In the genomic region with DNA sequence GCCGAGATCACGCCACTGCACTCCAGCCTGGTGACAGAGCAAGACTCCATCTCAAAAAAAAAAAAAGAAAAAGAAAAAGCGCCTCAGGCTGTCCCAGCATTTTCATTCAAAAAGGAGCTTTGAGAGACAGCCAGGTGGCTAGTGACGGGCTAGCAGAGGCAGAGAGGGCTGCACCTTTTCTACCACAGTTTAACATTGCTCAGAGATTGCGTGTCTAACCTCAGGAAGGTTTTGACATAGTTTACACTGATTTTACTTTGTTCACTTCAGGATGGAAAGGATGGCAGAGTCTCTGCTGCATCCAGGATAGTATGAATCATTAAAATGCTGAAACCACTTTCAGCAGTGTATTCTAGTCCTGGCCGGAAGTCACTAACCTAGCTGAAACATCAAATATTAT, we compare ENCODE assay signal across 33 cellular contexts. TPM values are rescaled to one million over a fixed set of nuclear protein-coding genes. Genes with fewer than 3 reads are reported as not detected.
DNase-seq lines count a peak whose midpoint lies in the region; ATAC-seq and TF ChIP-seq lines count a peak whose summit lies in the region.
"Had no signal": no experiment of that assay in that cellular context is flagged by ENCODE, and none has a peak within 500 bp of the region (broad histone marks: within the 10 kb centered on the region; RNA-seq: fewer than 3 reads in every experiment).

No MANE protein-coding gene starts in this region.

- H4K8ac ChIP-seq in IMR-90 (ENCODE audit: low read depth in 2 of 2, low read length in 2 of 2) (no peak overlapping the region), mesenchymal stem cell (ENCODE audit: low read length) (no peak overlapping the region)

- no peaks in the 10 kb centered on the region for H4K20me1 ChIP-seq in IMR-90 (ENCODE audit: insufficient read depth, low read length)

- dilution Hi-C loops in IMR-90 (cut with HindIII; ENCODE audit: low sequenced_read_pairs, unreplicated experiment) = no loop called here

- no peak overlapping the region for H3K18ac ChIP-seq in IMR-90 (ENCODE audit: low read depth, low read length)
- no peak overlapping the region for H3K18ac ChIP-seq in mesenchymal stem cell (ENCODE audit: low read depth in 1 of 2, low read length in 2 of 2)

- no peaks in the 10 kb centered on the region for H3K9me1 ChIP-seq in IMR-90 (ENCODE audit: insufficient read depth, low read length)

- no peaks in the 10 kb centered on the region for H3K9me3 ChIP-seq in IMR-90 (ENCODE audit: control insufficient read depth, insufficient read depth, low read length)
- H3K9me3 ChIP-seq in mesenchymal stem cell (ENCODE audit: control insufficient read depth, low read length) = no peaks in the 10 kb centered on the region
- H3K9me3 ChIP-seq in psoas muscle = no peaks in the 10 kb centered on the region
- H3K9me3 ChIP-seq: esophagus squamous epithelium, left lung, SJCRH30, thoracic aorta had no signal

- H3K27ac Mint-ChIP-seq in WTC11 = peak overlapping the region; percentile 37
- H3K27ac Mint-ChIP-seq: activated CD4-positive, alpha-beta memory T cell treated with anti-CD3 and anti-CD28 coated beads, Interleukin-2, amount 10 ng/mL, durations not matched to agents 7 days and 5 days; activated naive CD4-positive, alpha-beta T cell treated with anti-CD3 and anti-CD28 coated beads, Interleukin-2, amount 50 U/mL, for 72 hours; activated T-helper 17 cell treated with anti-CD3 and anti-CD28 coated beads, Interleukin-2, amount 50 U/mL, for 72 hours; CD4-positive, alpha-beta memory T cell; immature natural killer cell; natural killer cell; stimulated activated naive CD8-positive, alpha-beta T cell treated with anti-CD3 and anti-CD28 coated beads, Interleukin-15, Interleukin-2, amounts not matched to agents 100 ng/mL and 50 ng/mL, for 24 hours; T-cell had no signal

- H2BK15ac ChIP-seq in IMR-90 (ENCODE audit: low read depth, low read length) (no peak overlapping the region), mesenchymal stem cell (ENCODE audit: low read depth, poor library complexity, severe bottlenecking) (no peak overlapping the region)

- H2BK120ac ChIP-seq in IMR-90 (ENCODE audit: low read depth, low read length) (no peak overlapping the region), mesenchymal stem cell (ENCODE audit: low read depth, low read length) (no peak overlapping the region)

- H3K36me3 Mint-ChIP-seq in WTC11 = no peaks in the 10 kb centered on the region
- H3K36me3 Mint-ChIP-seq: activated naive CD4-positive, alpha-beta T cell treated with anti-CD3 and anti-CD28 coated beads, Interleukin-2, amount 50 U/mL, for 72 hours; CD4-positive, alpha-beta memory T cell; natural killer cell; T-cell had no signal

- POLR2A ChIA-PET in IMR-90 (lab: Charles Lee; ENCODE audit: unreplicated experiment) = no interaction called here
- POLR2A ChIA-PET in WTC11 (lab: Charles Lee) = interaction anchor here (1.9 kb wide), 1 partner anchor 8 kb away, joined by 9 read pairs; no protein-coding TSS in a partner anchor

- TF ChIP-seq POLR2A in IMR-90 (IDR thresholded peaks at IDR 0.05; ENCODE audit: low read depth, low read length) = no peak

- no peak overlapping the region for H2BK12ac ChIP-seq in mesenchymal stem cell (ENCODE audit: low read length in 2 of 2)

- H3K9me3 Mint-ChIP-seq in WTC11 = peaks cover 4% of the 10 kb centered on the region; the same call in 1 of the 2 replicates
- H3K9me3 Mint-ChIP-seq: activated T-helper 17 cell treated with anti-CD3 and anti-CD28 coated beads, Interleukin-2, amount 50 U/mL, for 72 hours had no signal

- no TSS peak for BruUV-seq in IMR-90 (replicated peaks; lab: Mats Ljungman, UMichigan)

- H3K56ac ChIP-seq in IMR-90 (ENCODE audit: extremely low read depth, insufficient read depth, low read length) = no peak overlapping the region

- no peak for TF ChIP-seq RAD21 in IMR-90 (IDR thresholded peaks at IDR 0.05; ENCODE audit: low read length)

- H3K9ac ChIP-seq in IMR-90 (ENCODE audit: low read depth, low read length) (no peak overlapping the region), mesenchymal stem cell (ENCODE audit: low read length) (no peak overlapping the region)

- no CpG with 5 or more reads among the region's 6 CpGs for WGBS in IMR-90 (ENCODE audit: extremely low coverage in 2 of 2, insufficient read length in 1 of 2), 2 experiments
- 82% methylated on average over 3 of the region's 6 CpGs for WGBS in mesenchymal stem cell
- 84 to 91% (median 90%) methylated on average over 6 of the region's 6 CpGs for WGBS in psoas muscle, 3 donors

- H2AK9ac ChIP-seq in IMR-90 (replicated peaks; ENCODE audit: low read depth, low read length, poor library complexity) = no peak overlapping the region

- CTCF ChIA-PET in IMR-90 (lab: Yijun Ruan, JAX) (no interaction called here), WTC11 (lab: Charles Lee) (no interaction called here)

- H3K4me1 ChIP-seq in IMR-90 (ENCODE audit: control insufficient read depth, insufficient read depth, low read length) = no peaks in the 10 kb centered on the region
- H3K4me1 ChIP-seq in mesenchymal stem cell (ENCODE audit: control insufficient read depth, insufficient read depth, low read depth, low read length) = no peaks in the 10 kb centered on the region
- no peaks in the 10 kb centered on the region for H3K4me1 ChIP-seq in psoas muscle
- H3K4me1 ChIP-seq: esophagus squamous epithelium, left lung, SJCRH30 had no signal

- ATAC-seq in IMR-90 (ENCODE audit: low read depth) = no peak; the same call in 1 of the 2 replicates
- ATAC-seq in WTC11 = peak; percentile 54
- ATAC-seq in psoas muscle = no peak
- no peak for ATAC-seq in HG03139 (IDR thresholded peaks at IDR 0.05; ENCODE audit: unreplicated experiment)
- ATAC-seq: activated naive CD4-positive, alpha-beta T cell treated with anti-CD3 and anti-CD28 coated beads, Interleukin-2, amount 50 U/mL, for 72 hours; activated T-helper 17 cell treated with anti-CD3 and anti-CD28 coated beads, Interleukin-2, amount 50 U/mL, for 72 hours; left lung; natural killer cell; Panc1; T-cell had no signal

- H3K4me3 ChIP-seq in IMR-90 (ENCODE audit: insufficient read depth, low read depth, low read length) (no peak overlapping the region), mesenchymal stem cell (ENCODE audit: insufficient read depth in 1 of 2, low read depth in 1 of 2, low read length in 2 of 2) (no peak overlapping the region), psoas muscle (no peak overlapping the region)
- H3K4me3 ChIP-seq: cardiac muscle cell, esophagus squamous epithelium, left lung, SJCRH30, thoracic aorta had no signal

- H3K4me3 Mint-ChIP-seq in WTC11 = no peak overlapping the region
- H3K4me3 Mint-ChIP-seq: activated CD4-positive, alpha-beta memory T cell treated with anti-CD3 and anti-CD28 coated beads, Interleukin-2, amount 10 ng/mL, durations not matched to agents 7 days and 5 days; activated T-helper 17 cell treated with anti-CD3 and anti-CD28 coated beads, Interleukin-2, amount 50 U/mL, for 72 hours; CD4-positive, alpha-beta memory T cell; immature natural killer cell; natural killer cell; stimulated activated naive CD8-positive, alpha-beta T cell treated with anti-CD3 and anti-CD28 coated beads, Interleukin-15, Interleukin-2, amounts not matched to agents 100 ng/mL and 50 ng/mL, for 24 hours; T-cell had no signal

- no peaks in the 10 kb centered on the region for H3K27me3 ChIP-seq in IMR-90 (ENCODE audit: control insufficient read depth, insufficient read depth, low read length)
- no peaks in the 10 kb centered on the region for H3K27me3 ChIP-seq in mesenchymal stem cell (ENCODE audit: control insufficient read depth in 1 of 2, insufficient read depth in 1 of 2, low read length in 2 of 2)
- H3K27me3 ChIP-seq in psoas muscle (ENCODE audit: insufficient read depth in 3 of 3, low read length in 2 of 3) = no peaks in the 10 kb centered on the region
- H3K27me3 ChIP-seq: cardiac muscle cell, esophagus squamous epithelium, left lung, SJCRH30 had no signal

- H3K27ac ChIP-seq in IMR-90 (ENCODE audit: insufficient read depth, low read length) (no peak overlapping the region), mesenchymal stem cell (ENCODE audit: low read length, poor library complexity, severe bottlenecking) (no peak overlapping the region), psoas muscle (no peak overlapping the region)
- H3K27ac ChIP-seq: cardiac muscle cell, esophagus squamous epithelium, left lung, SJCRH30, thoracic aorta had no signal

- H3K4me1 Mint-ChIP-seq in WTC11 = peaks cover 38% of the 10 kb centered on the region
- H3K4me1 Mint-ChIP-seq: activated CD4-positive, alpha-beta memory T cell treated with anti-CD3 and anti-CD28 coated beads, Interleukin-2, amount 10 ng/mL, durations not matched to agents 7 days and 5 days; activated T-helper 17 cell treated with anti-CD3 and anti-CD28 coated beads, Interleukin-2, amount 50 U/mL, for 72 hours; CD4-positive, alpha-beta memory T cell; immature natural killer cell; natural killer cell; T-cell had no signal

- DNase-seq in EL = peak; percentile 2
- DNase-seq in IMR-90 = peak; percentile 26
- DNase-seq in WTC11 (ENCODE audit: low spot score) = no peak
- peak; percentile 18 for DNase-seq in mesenchymal stem cell
- DNase-seq in DMS153 treated with DMSO at 0.1 percent for 48 hours (lab: John Stamatoyannopoulos, UW; ENCODE audit: unreplicated experiment) = no peak
- DNase-seq in MV-4-11 (lab: John Stamatoyannopoulos, UW) = no peak
- DNase-seq in psoas muscle = no peak
- DNase-seq: activated CD4-positive, alpha-beta memory T cell treated with anti-CD3 and anti-CD28 coated beads, Interleukin-2, amount 10 ng/mL, durations not matched to agents 7 days and 5 days; anterior cingulate cortex; CD4-positive, alpha-beta memory T cell; cortex of kidney; esophagus squamous epithelium; GDM1; immature natural killer cell; left lung; natural killer cell; NCI-H1092; NCI-H187 treated with DMSO at 0.1 percent for 48 hours; NCI-H2171 treated with DMSO at 0.1 percent for 48 hours; NCI-H510A treated with DMSO at 0.1 percent for 48 hours; NK-92 treated with Interleukin-12 subunit alpha and Interleukin-12 subunit beta, amount 100 ng/mL, for 24 hours; SJCRH30; T-cell had no signal

- H3K36me3 ChIP-seq in IMR-90 (ENCODE audit: control insufficient read depth, insufficient read depth, low read length) (no peaks in the 10 kb centered on the region), mesenchymal stem cell (ENCODE audit: control insufficient read depth in 1 of 2, insufficient read depth in 2 of 2, low read depth in 1 of 2, low read length in 2 of 2) (no peaks in the 10 kb centered on the region), psoas muscle (ENCODE audit: insufficient read depth in 1 of 2, low read depth in 1 of 2) (no peaks in the 10 kb centered on the region)
- H3K36me3 ChIP-seq: cardiac muscle cell, esophagus squamous epithelium, left lung, SJCRH30, thoracic aorta had no signal

- H3K4ac ChIP-seq in IMR-90 (ENCODE audit: low read depth, low read length) = no peak overlapping the region
- no peak overlapping the region for H3K4ac ChIP-seq in mesenchymal stem cell (ENCODE audit: low read depth in 1 of 2, low read length in 2 of 2)

- H3K23ac ChIP-seq in IMR-90 (ENCODE audit: low read depth, low read length) = no peak overlapping the region
- no peak overlapping the region for H3K23ac ChIP-seq in mesenchymal stem cell (ENCODE audit: low read length in 2 of 2)

- H2BK5ac ChIP-seq in IMR-90 (ENCODE audit: low read depth, low read length, poor library complexity, severe bottlenecking) (no peak overlapping the region), mesenchymal stem cell (ENCODE audit: low read depth, low read length, poor library complexity, severe bottlenecking) (no peak overlapping the region)

- no peaks in the 10 kb centered on the region for H3K27me3 Mint-ChIP-seq in WTC11 (ENCODE audit: low read depth)
- H3K27me3 Mint-ChIP-seq: activated CD4-positive, alpha-beta memory T cell treated with anti-CD3 and anti-CD28 coated beads, Interleukin-2, amount 10 ng/mL, durations not matched to agents 7 days and 5 days; activated T-helper 17 cell treated with anti-CD3 and anti-CD28 coated beads, Interleukin-2, amount 50 U/mL, for 72 hours; CD4-positive, alpha-beta memory T cell; stimulated activated naive CD8-positive, alpha-beta T cell treated with anti-CD3 and anti-CD28 coated beads, Interleukin-15, Interleukin-2, amounts not matched to agents 100 ng/mL and 50 ng/mL, for 24 hours; T-cell had no signal

- H3K4me2 ChIP-seq in IMR-90 (ENCODE audit: low read depth, low read length) (no peak overlapping the region), mesenchymal stem cell (ENCODE audit: low read length, poor library complexity, severe bottlenecking) (no peak overlapping the region)

- H2AFZ ChIP-seq in IMR-90 (replicated peaks; ENCODE audit: low read length, poor library complexity) (no peak overlapping the region), mesenchymal stem cell (ENCODE audit: low read depth, low read length) (no peak overlapping the region)

- H4K91ac ChIP-seq in IMR-90 (ENCODE audit: insufficient read depth, low read depth, low read length) (no peak overlapping the region), mesenchymal stem cell (ENCODE audit: low read length) (no peak overlapping the region)

- intact Hi-C loops in IMR-90 (cut with micrococcal nuclease) (no loop called here), psoas muscle (cut with DNase I) (no loop called here)

- TF ChIP-seq CTCF in IMR-90 (conservative IDR thresholded peaks at IDR 0.05; ENCODE audit: low read depth, low read length) = no peak
- no peak for TF ChIP-seq CTCF in WTC11 (IDR thresholded peaks at IDR 0.05)
- no peak for TF ChIP-seq CTCF in psoas muscle (IDR thresholded peaks at IDR 0.05)

- H2AK5ac ChIP-seq in IMR-90 (ENCODE audit: low read depth, low read length) = no peak overlapping the region
- H2AK5ac ChIP-seq in mesenchymal stem cell (ENCODE audit: low read length, severe bottlenecking) = no peak overlapping the region

- H3K79me1 ChIP-seq in IMR-90 (ENCODE audit: low read depth in 1 of 2, low read length in 2 of 2) (no peaks in the 10 kb centered on the region), mesenchymal stem cell (replicated peaks; ENCODE audit: low read length, poor library complexity, severe bottlenecking) (no peaks in the 10 kb centered on the region)

- H4K5ac ChIP-seq in IMR-90 (ENCODE audit: low read depth, low read length) = no peak overlapping the region

- no peak overlapping the region for H3K14ac ChIP-seq in IMR-90 (replicated peaks; ENCODE audit: low read depth, low read length)
- no peak overlapping the region for H3K14ac ChIP-seq in mesenchymal stem cell (ENCODE audit: low read length in 2 of 2)

- H2BK20ac ChIP-seq in IMR-90 (ENCODE audit: low read depth, low read length) = no peak overlapping the region

- in situ Hi-C loops in IMR-90 (cut with MboI; ENCODE audit: low sequenced_read_pairs) = no loop called here

RNA-seq across cellular contexts. Expression of a gene that starts 28.1 kb away (rescaled TPM):
- total RNA-seq in IMR-90 (2012; rRNA removed) (not detected in 2 replicates), WTC11 (2021) (120 to 128 TPM (median 122 TPM) in 3 replicates), psoas muscle (not detected)
- polyA plus RNA-seq in IMR-90 (2012; rRNA removed) (not detected in 2 replicates), psoas muscle (not detected)
- not detected in 2 replicates for polyA plus RNA-seq in IMR-90 (2012; cell fraction: cytosol; rRNA removed)
- not detected in 2 replicates for polyA plus RNA-seq in IMR-90 (2012; cell fraction: nucleus; rRNA removed; ENCODE audit: low replicate concordance)
- polyA plus RNA-seq in mesenchymal stem cell (2013, experiment 1 of 2) = 0.04 TPM
- 0.04 TPM for polyA plus RNA-seq in mesenchymal stem cell (2013, experiment 2 of 2)
- total RNA-seq: A673; activated CD4-positive, alpha-beta memory T cell treated with anti-CD3 and anti-CD28 coated beads, Interleukin-2, amount 10 ng/mL, durations not matched to agents 7 days and 5 days; activated naive CD4-positive, alpha-beta T cell treated with anti-CD3 and anti-CD28 coated beads, Interleukin-2, amount 50 U/mL, for 72 hours; activated T-helper 17 cell treated with anti-CD3 and anti-CD28 coated beads, Interleukin-2, amount 50 U/mL, for 72 hours; CD4-positive, alpha-beta memory T cell; esophagus squamous epithelium; frontal cortex; LHCN-M2; natural killer cell; SJCRH30; T-cell; thoracic aorta had no signal
- polyA plus RNA-seq: cardiac muscle cell; CD4-positive, alpha-beta memory T cell; immature natural killer cell had no signal

Comparison
In these comparisons a context has a peak if more than half of its experiments do, and no peak if none do; other contexts are left out.
1. DNase-seq: peak in EL (single experiment), IMR-90 (single experiment) and mesenchymal stem cell (single experiment); none in WTC11 (single experiment), DMS153 treated with DMSO at 0.1 percent for 48 hours (single experiment), MV-4-11 (single experiment) and psoas muscle (0 of 2).
2. RNA of a gene that starts 28.1 kb away (total RNA-seq): 120 to 128 TPM in WTC11; not detected in IMR-90 and not detected in psoas muscle; every median in the first group is over 100 times any median in the second.